ENCODE assay signal across 26 cellular contexts in the genomic region with DNA sequence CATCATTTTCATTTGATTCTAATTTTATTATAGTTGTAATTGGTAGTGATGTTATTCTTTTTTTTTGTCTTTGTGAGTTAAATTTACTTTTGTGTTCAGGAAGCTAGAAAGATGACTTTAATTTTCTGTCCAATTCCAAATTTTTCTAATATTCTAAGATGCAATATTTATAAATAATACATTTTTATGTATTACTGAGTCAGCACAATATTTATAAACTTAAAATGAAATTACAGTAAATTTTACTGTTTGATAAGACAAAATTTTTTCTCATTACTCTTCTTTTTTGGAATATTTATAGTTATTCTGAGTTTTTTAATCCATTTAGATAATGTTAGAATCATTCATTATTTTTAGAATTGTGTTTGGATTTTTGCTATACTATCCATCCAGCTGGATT.
DNase-seq lines count a peak whose midpoint lies in the region; ATAC-seq, FAIRE-seq and TF ChIP-seq lines count a peak whose summit lies in the region.
"Had no signal": no experiment of that assay in that cellular context is flagged by ENCODE, and none has a peak within 500 bp of the region (broad histone marks: within the 10 kb centered on the region; RNA-seq: fewer than 3 reads in every experiment).

No MANE protein-coding gene starts in this region.

- BruUV-seq in HepG2 (replicated peaks; lab: Mats Ljungman, UMichigan) (no TSS peak), IMR-90 (replicated peaks; lab: Mats Ljungman, UMichigan) (no TSS peak)

- H2AK9ac ChIP-seq in IMR-90 (replicated peaks; ENCODE audit: low read depth, low read length, poor library complexity), result no peak overlapping the region

- H3K4me1 ChIP-seq in HepG2 (ENCODE audit: insufficient read depth, low read length), result no peaks in the 10 kb centered on the region
- H3K4me1 ChIP-seq in right lobe of liver, result no peaks in the 10 kb centered on the region
- H3K4me1 ChIP-seq in IMR-90 (ENCODE audit: control insufficient read depth, insufficient read depth, low read length), result no peaks in the 10 kb centered on the region
- no peaks in the 10 kb centered on the region for H3K4me1 ChIP-seq in small intestine (ENCODE audit: control insufficient read depth in 2 of 2, insufficient read depth in 1 of 2, low read depth in 1 of 2, low read length in 1 of 2)
- H3K4me1 ChIP-seq: BE2C, BLaER1 had no signal

- TF ChIP-seq POLR2A in HepG2 (IDR thresholded peaks at IDR 0.05; ENCODE audit: insufficient read depth in 1 of 2, low read depth in 2 of 2, low read length in 2 of 2) (no peak), right lobe of liver (IDR thresholded peaks at IDR 0.05) (no peak), IMR-90 (IDR thresholded peaks at IDR 0.05; ENCODE audit: low read depth, low read length) (no peak)

- no peak overlapping the region for H4K91ac ChIP-seq in IMR-90 (ENCODE audit: insufficient read depth, low read depth, low read length)

- H3K56ac ChIP-seq in IMR-90 (ENCODE audit: extremely low read depth, insufficient read depth, low read length), result no peak overlapping the region

- DNase-seq in HepG2 (ENCODE audit: low spot score) (no peak), right lobe of liver (no peak), IMR-90 (no peak), small intestine (no peak), inferior parietal cortex (ENCODE audit: extremely low spot score) (no peak), activated gamma-delta T cell (lab: John Stamatoyannopoulos, UW) (no peak)
- DNase-seq: ACHN; BE2C; C1 segment of cervical spinal cord; CD4-positive, alpha-beta memory T cell; CD4-positive, CD25-positive, alpha-beta regulatory T cell; CD8-positive, alpha-beta memory T cell; COR-L47; DMS 273 treated with DMSO at 0.1 percent for 48 hours; DMS153; DMS53; DMS79; DND-41; EL; GF-D8 had no signal

- H3K27ac ChIP-seq in HepG2 (ENCODE audit: extremely low read length, insufficient read depth, low read length), result no peak overlapping the region
- no peak overlapping the region for H3K27ac ChIP-seq in right lobe of liver
- no peak overlapping the region for H3K27ac ChIP-seq in IMR-90 (ENCODE audit: insufficient read depth, low read length)
- H3K27ac ChIP-seq in small intestine (ENCODE audit: low read depth in 1 of 2, low read length in 1 of 2), result no peak overlapping the region
- H3K27ac ChIP-seq: 22Rv1, BLaER1 had no signal

- H3K18ac ChIP-seq in IMR-90 (ENCODE audit: low read depth, low read length), result no peak overlapping the region

- H3K4me2 ChIP-seq in HepG2 (ENCODE audit: low read depth, low read length) (no peak overlapping the region), IMR-90 (ENCODE audit: low read depth, low read length) (no peak overlapping the region)
- H3K4me2 ChIP-seq: BLaER1 had no signal

- no peak overlapping the region for H2BK15ac ChIP-seq in IMR-90 (ENCODE audit: low read depth, low read length)

- H3K9ac ChIP-seq in HepG2 (ENCODE audit: insufficient read depth, low read depth, low read length) (no peak overlapping the region), IMR-90 (ENCODE audit: low read depth, low read length) (no peak overlapping the region)
- H3K9ac ChIP-seq: BLaER1 had no signal

- TF ChIP-seq CTCF in HepG2 (CRISPR knock-in tag; IDR thresholded peaks at IDR 0.05) (no peak), right lobe of liver (IDR thresholded peaks at IDR 0.05) (no peak), IMR-90 (conservative IDR thresholded peaks at IDR 0.05; ENCODE audit: low read depth, low read length) (no peak)

- H3K9me3 ChIP-seq in HepG2 (ENCODE audit: low read length), result no peaks in the 10 kb centered on the region
- no peaks in the 10 kb centered on the region for H3K9me3 ChIP-seq in right lobe of liver
- H3K9me3 ChIP-seq in IMR-90 (ENCODE audit: control insufficient read depth, insufficient read depth, low read length), result peaks cover 6% of the 10 kb centered on the region; the same call in 1 of the 2 replicates
- no peaks in the 10 kb centered on the region for H3K9me3 ChIP-seq in small intestine (ENCODE audit: control insufficient read depth, low read depth)
- H3K9me3 ChIP-seq: BE2C, BLaER1 had no signal

- no peak for TF ChIP-seq RAD21 in HepG2 (CRISPR knock-in tag; IDR thresholded peaks at IDR 0.05)
- no peak for TF ChIP-seq RAD21 in IMR-90 (IDR thresholded peaks at IDR 0.05; ENCODE audit: low read length)

- ATAC-seq in HepG2 (no peak), right lobe of liver (no peak), IMR-90 (ENCODE audit: low read depth) (no peak), HG03342 (IDR thresholded peaks at IDR 0.05; ENCODE audit: unreplicated experiment) (no peak)

- H2BK120ac ChIP-seq in IMR-90 (ENCODE audit: low read depth, low read length), result no peak overlapping the region

- H2AFZ ChIP-seq in HepG2 (ENCODE audit: low read length) (no peak overlapping the region), IMR-90 (replicated peaks; ENCODE audit: low read length, poor library complexity) (no peak overlapping the region)

- no peak overlapping the region for H3K14ac ChIP-seq in IMR-90 (replicated peaks; ENCODE audit: low read depth, low read length)

- no peak overlapping the region for H3K4me3 ChIP-seq in HepG2 (replicated peaks in 1 of 3; ENCODE audit: insufficient read depth in 1 of 3, low read depth in 2 of 3, low read length in 3 of 3)
- H3K4me3 ChIP-seq in right lobe of liver, result no peak overlapping the region
- H3K4me3 ChIP-seq in IMR-90 (ENCODE audit: insufficient read depth, low read depth, low read length), result no peak overlapping the region
- H3K4me3 ChIP-seq in small intestine (ENCODE audit: low read depth in 1 of 2, low read length in 2 of 2), result no peak overlapping the region
- H3K4me3 ChIP-seq: BLaER1 had no signal

- no peak overlapping the region for H4K5ac ChIP-seq in IMR-90 (ENCODE audit: low read depth, low read length)

- H2AK5ac ChIP-seq in IMR-90 (ENCODE audit: low read depth, low read length), result no peak overlapping the region

- TF ChIP-seq EP300 in HepG2 (IDR thresholded peaks at IDR 0.05; ENCODE audit: low read depth in 2 of 2, low read length in 2 of 2), result no peak
- no peak for TF ChIP-seq EP300 in HepG2 (CRISPR knock-in tag; IDR thresholded peaks at IDR 0.05; ENCODE audit: borderline replicate concordance)

- no peak overlapping the region for H3K23ac ChIP-seq in IMR-90 (ENCODE audit: low read depth, low read length)

- H4K8ac ChIP-seq in IMR-90 (ENCODE audit: low read depth in 2 of 2, low read length in 2 of 2), result no peak overlapping the region

- no peak for FAIRE-seq in HepG2 (lab: Jason Lieb, UNC)
- peak; percentile 55 for FAIRE-seq in endometrium (lab: Jason Lieb, UNC)
- FAIRE-seq in small intestine (lab: Jason Lieb, UNC), result peak; percentile 91
- FAIRE-seq: GM12891, GM19239 had no signal

- no peak overlapping the region for H2BK5ac ChIP-seq in IMR-90 (ENCODE audit: low read depth, low read length, poor library complexity, severe bottlenecking)

- no peak overlapping the region for H2BK20ac ChIP-seq in IMR-90 (ENCODE audit: low read depth, low read length)

- H3K36me3 ChIP-seq in HepG2 (replicated peaks in 1 of 2; ENCODE audit: control insufficient read depth in 1 of 2, insufficient read depth in 2 of 2, low read length in 2 of 2), result no peaks in the 10 kb centered on the region
- H3K36me3 ChIP-seq in right lobe of liver, result no peaks in the 10 kb centered on the region
- H3K36me3 ChIP-seq in IMR-90 (ENCODE audit: control insufficient read depth, insufficient read depth, low read length), result no peaks in the 10 kb centered on the region
- no peaks in the 10 kb centered on the region for H3K36me3 ChIP-seq in small intestine (ENCODE audit: control insufficient read depth in 2 of 2, insufficient read depth in 2 of 2, low read length in 2 of 2)
- H3K36me3 ChIP-seq: BE2C, BLaER1 had no signal

- in situ Hi-C loops in HepG2 (cut with HindIII; ENCODE audit: extremely low pct_ligation_motif_present, low pct_unique_long_range_greater_than_20kb) (no loop called here), IMR-90 (cut with MboI; ENCODE audit: low sequenced_read_pairs) (no loop called here)

- POLR2A ChIA-PET in HepG2 (lab: Yijun Ruan, JAX), result no interaction called here
- POLR2A ChIA-PET in IMR-90 (lab: Charles Lee; ENCODE audit: unreplicated experiment), result no interaction called here

- intact Hi-C loops in HepG2 (cut with micrococcal nuclease; ENCODE audit: unreplicated experiment) (no loop called here), right lobe of liver (cut with DNase I) (no loop called here), IMR-90 (cut with micrococcal nuclease) (no loop called here)

- no peaks in the 10 kb centered on the region for H3K79me1 ChIP-seq in IMR-90 (ENCODE audit: low read depth in 1 of 2, low read length in 2 of 2)

- no peaks in the 10 kb centered on the region for H3K27me3 ChIP-seq in HepG2 (ENCODE audit: control insufficient read depth in 1 of 2, insufficient read depth in 2 of 2, low read length in 2 of 2)
- H3K27me3 ChIP-seq in right lobe of liver, result no peaks in the 10 kb centered on the region
- H3K27me3 ChIP-seq in IMR-90 (ENCODE audit: control insufficient read depth, insufficient read depth, low read length), result no peaks in the 10 kb centered on the region
- H3K27me3 ChIP-seq in small intestine (ENCODE audit: control insufficient read depth in 2 of 2, insufficient read depth in 2 of 2, low read length in 2 of 2), result no peaks in the 10 kb centered on the region
- H3K27me3 ChIP-seq: BE2C, BLaER1 had no signal

- H3K4ac ChIP-seq in IMR-90 (ENCODE audit: low read depth, low read length), result no peak overlapping the region

- H4K20me1 ChIP-seq in HepG2 (ENCODE audit: insufficient read depth, low read length), result no peaks in the 10 kb centered on the region
- H4K20me1 ChIP-seq in IMR-90 (ENCODE audit: insufficient read depth, low read length), result no peaks in the 10 kb centered on the region
- H4K20me1 ChIP-seq: BLaER1 had no signal

- CTCF ChIA-PET in HepG2 (lab: Yijun Ruan, JAX; ENCODE audit: low intra/inter-chr PET ratio, low total read pairs) (no interaction called here), IMR-90 (lab: Yijun Ruan, JAX) (no interaction called here)

- no peaks in the 10 kb centered on the region for H3K79me2 ChIP-seq in HepG2 (ENCODE audit: insufficient read depth, low read length)

- dilution Hi-C loops in IMR-90 (cut with HindIII; ENCODE audit: low sequenced_read_pairs, unreplicated experiment), result no loop called here

- H3K9me1 ChIP-seq in IMR-90 (ENCODE audit: insufficient read depth, low read length), result no peaks in the 10 kb centered on the region

TF ChIP-seq in HepG2, 621 proteins besides CTCF, POLR2A, EP300 and RAD21 (continues in another document):
- TF ChIP-seq ZNF891 (CRISPR knock-in tag; IDR thresholded peaks at IDR 0.05) (no peak), ZNF530 (CRISPR knock-in tag; IDR thresholded peaks at IDR 0.05; ENCODE audit: low read depth) (no peak), MAFK (conservative IDR thresholded peaks at IDR 0.05 in 1 of 2, IDR thresholded peaks at IDR 0.05 in 1 of 2; ENCODE audit: low read length in 2 of 2) (peak in 1 of 2 experiments; percentile 80; a peak in 2 of 4 replicates), GTF2F1 (IDR thresholded peaks at IDR 0.05; ENCODE audit: low read length) (no peak)

TF ChIP-seq in IMR-90, 13 proteins besides CTCF, POLR2A, EP300 and RAD21:
- TF ChIP-seq MAZ (IDR thresholded peaks at IDR 0.05; ENCODE audit: borderline replicate concordance, low read depth, low read length) (no peak), FOS (IDR thresholded peaks at IDR 0.05; ENCODE audit: low read depth, low read length) (no peak), MAFK (IDR thresholded peaks at IDR 0.05; ENCODE audit: low read depth, low read length) (peak; percentile 73)
